1 cellular context compared by ENCODE assay signal in the genomic region with DNA sequence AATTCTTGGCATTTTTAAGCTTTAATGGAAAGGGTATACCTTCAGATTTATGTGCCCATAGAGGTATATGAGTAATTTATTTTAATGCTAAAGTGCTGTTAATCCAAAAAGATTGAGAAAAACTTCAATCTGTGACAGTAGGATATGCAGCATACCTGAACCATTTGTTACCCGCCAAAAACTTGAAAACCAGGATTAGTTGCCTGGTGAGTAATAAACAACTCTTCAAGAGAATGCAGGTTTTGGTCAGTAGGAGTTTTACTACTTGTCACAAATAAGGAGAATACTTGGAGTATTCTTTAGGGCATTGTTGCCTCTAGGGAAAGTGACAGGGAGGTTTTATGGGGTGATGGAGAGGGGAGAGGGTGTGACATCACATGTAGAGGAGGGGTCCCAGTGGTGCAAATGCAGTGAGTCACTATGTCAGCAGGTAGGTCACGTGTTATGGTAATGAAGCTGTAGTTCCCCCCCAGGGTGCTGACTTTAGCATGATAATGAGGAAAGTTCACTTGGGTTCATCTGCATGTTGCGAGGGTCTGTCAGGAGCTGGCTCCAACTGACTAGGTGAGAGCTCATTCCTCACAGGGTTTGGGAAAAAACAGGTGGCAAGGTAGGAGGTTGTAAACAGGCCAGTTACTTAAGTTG.
TF ChIP-seq lines count a peak whose summit lies in the region.

No MANE protein-coding gene starts in this region.

TF ChIP-seq in HepG2, 621 proteins besides CTCF, POLR2A, EP300 and RAD21 (continued from another document):
- no peak for TF ChIP-seq YY1 (IDR thresholded peaks at IDR 0.05; ENCODE audit: insufficient read depth, insufficient replicate concordance, low read depth, low read length)
- peak; percentile 40; the same call in 1 of the 2 replicates for TF ChIP-seq CREB1 (IDR thresholded peaks at IDR 0.05)
- TF ChIP-seq CREB1 (CRISPR knock-in tag; IDR thresholded peaks at IDR 0.05) = no peak
- no peak for TF ChIP-seq ATM (IDR thresholded peaks at IDR 0.05; ENCODE audit: borderline replicate concordance)
TF ChIP-seq in HepG2: peak in this region for 2.
